Comparison of ENCODE assay signal across 5 cellular contexts in the genomic region with DNA sequence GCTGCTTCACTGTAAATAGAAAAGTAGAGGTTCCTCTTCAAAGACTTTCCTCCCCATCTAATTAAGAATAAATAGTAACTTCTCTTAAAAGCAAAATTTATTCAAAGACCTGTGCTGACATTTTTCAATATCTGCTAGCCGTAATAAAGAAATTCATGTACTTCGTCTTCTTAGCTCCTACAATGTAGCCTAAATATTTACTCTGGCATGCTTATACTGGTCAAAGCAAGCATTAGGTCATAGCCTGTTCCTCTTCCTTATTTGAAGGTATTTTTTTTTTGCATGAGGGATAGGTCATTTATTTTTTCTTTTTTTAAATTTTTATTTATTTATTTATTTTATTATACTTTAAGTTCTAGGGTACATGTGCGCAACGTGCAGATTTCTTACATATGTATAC. TPM values are rescaled to one million over a fixed set of nuclear protein-coding genes. Genes with fewer than 3 reads are reported as not detected.
"Had no signal": no experiment of that assay in that cellular context is flagged by ENCODE, and none has a peak within 500 bp of the region (broad histone marks: within the 10 kb centered on the region; RNA-seq: fewer than 3 reads in every experiment).

No MANE protein-coding gene starts in this region.

RNA-seq across cellular contexts. Expression of a gene that starts 30.0 kb away (rescaled TPM):
- total RNA-seq: M059J, OCI-LY7, PC-3, SK-MEL-5 had no signal
- polyA plus RNA-seq: SK-N-SH had no signal
